8 cellular contexts compared by ENCODE assay signal in the genomic region with DNA sequence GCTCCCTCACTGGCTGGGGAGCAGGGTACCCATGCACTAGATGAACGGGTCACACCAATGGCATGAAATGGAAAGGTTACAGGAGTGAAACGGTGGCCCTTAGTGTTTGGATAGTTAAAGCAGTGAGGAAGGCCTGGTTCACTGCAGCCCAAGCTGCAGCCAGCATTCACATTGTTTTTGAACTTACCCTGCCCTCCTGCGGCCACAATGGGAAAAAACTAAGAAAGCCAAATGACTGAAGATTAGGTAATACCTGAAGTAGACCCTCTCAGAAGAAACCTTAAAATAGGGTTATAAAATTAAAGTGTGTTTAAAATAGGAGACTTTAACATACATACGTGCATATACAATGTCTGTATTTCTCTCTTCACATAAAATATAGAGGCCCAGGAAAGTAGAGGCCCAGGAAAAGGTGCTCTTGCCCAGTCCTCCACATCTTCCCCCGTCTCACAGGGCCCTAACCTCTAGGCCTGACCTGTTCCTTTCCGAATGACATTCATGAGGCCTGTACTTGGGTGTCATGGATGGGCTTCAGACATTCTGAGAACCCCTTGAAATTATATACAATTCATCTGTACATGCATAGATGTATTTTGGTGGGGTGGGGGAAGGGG. TPM values are rescaled to one million over a fixed set of nuclear protein-coding genes. Genes with fewer than 3 reads are reported as not detected.
DNase-seq lines count a peak whose midpoint lies in the region; ATAC-seq and TF ChIP-seq lines count a peak whose summit lies in the region.

No MANE protein-coding gene starts in this region.

- no peak overlapping the region for H3K18ac ChIP-seq in trophoblast cell (ENCODE audit: low read length)

- no peak overlapping the region for H4K8ac ChIP-seq in trophoblast cell (ENCODE audit: low read depth, low read length)

- no peak overlapping the region for H2BK120ac ChIP-seq in trophoblast cell (ENCODE audit: insufficient read depth, low read length, poor library complexity)

- H3K79me2 ChIP-seq in MM.1S (ENCODE audit: low read length) = no peaks in the 10 kb centered on the region
- H3K79me2 ChIP-seq in trophoblast cell (ENCODE audit: control insufficient read depth, insufficient read depth, low read length, poor library complexity) = no peaks in the 10 kb centered on the region

- TF ChIP-seq CTCF in MM.1S (IDR thresholded peaks at IDR 0.05; ENCODE audit: low read length) = peak; percentile 66
- TF ChIP-seq CTCF in glutamatergic neuron (IDR thresholded peaks at IDR 0.05; ENCODE audit: partially characterized antibody, unreplicated experiment) = peak; percentile 57

- no peaks in the 10 kb centered on the region for H4K20me1 ChIP-seq in MM.1S (ENCODE audit: insufficient read depth, low read length)

- CTCF ChIA-PET in activated naive CD4-positive, alpha-beta T cell treated with anti-CD3 and anti-CD28 coated beads, Interleukin-2, amount 10 ng/mL, durations not matched to agents 7 days and 5 days (lab: Charles Lee) = interaction anchor here (0.6 to 8.0 kb wide), 34 partner anchors 9 to 338 kb away, joined by 3 to 104 read pairs (median 4); a partner anchor contains a TSS

- no peak overlapping the region for H3K4ac ChIP-seq in trophoblast cell (ENCODE audit: low read depth, low read length)

- DNase-seq in DMS153 (lab: John Stamatoyannopoulos, UW) (peak; percentile 38), MM.1S (peak; percentile 65), SK-MEL-5 (ENCODE audit: low read depth, low spot score) (peak; percentile 89), glutamatergic neuron (peak; percentile 68), trophoblast cell (peak; percentile 58 to 82)
- peak; percentile 78 for DNase-seq in activated naive CD4-positive, alpha-beta T cell treated with anti-CD3 and anti-CD28 coated beads, Interleukin-2, amount 10 ng/mL, durations not matched to agents 7 days and 5 days

- in situ Hi-C loops in SK-MEL-5 (cut with HindIII; ENCODE audit: low pct_unique_long_range_greater_than_20kb, low sequenced_read_pairs) = loop anchor here (5.0 kb wide), 1 partner anchor 50 kb away; no protein-coding TSS in a partner anchor

- H2AFZ ChIP-seq in MM.1S (ENCODE audit: low read length) = peak overlapping the region; percentile 29; the same call in 1 of the 2 replicates
- H2AFZ ChIP-seq in trophoblast cell (ENCODE audit: insufficient read depth, low read length, poor library complexity) = no peak overlapping the region

- H3K36me3 Mint-ChIP-seq in activated naive CD4-positive, alpha-beta T cell treated with anti-CD3 and anti-CD28 coated beads, Interleukin-2, amount 10 ng/mL, durations not matched to agents 7 days and 5 days = no peaks in the 10 kb centered on the region
- H3K36me3 Mint-ChIP-seq in glutamatergic neuron (ENCODE audit: unreplicated experiment) = no peaks in the 10 kb centered on the region

- no peak overlapping the region for H3K14ac ChIP-seq in trophoblast cell (ENCODE audit: low read length)

- H2AK5ac ChIP-seq in trophoblast cell (ENCODE audit: low read length) = no peak overlapping the region

- no peak overlapping the region for H4K12ac ChIP-seq in trophoblast cell (ENCODE audit: low read depth, low read length)

- H3K4me1 Mint-ChIP-seq in activated naive CD4-positive, alpha-beta T cell treated with anti-CD3 and anti-CD28 coated beads, Interleukin-2, amount 10 ng/mL, durations not matched to agents 7 days and 5 days = peaks cover 32% of the 10 kb centered on the region
- H3K4me1 Mint-ChIP-seq in glutamatergic neuron (ENCODE audit: low read depth, unreplicated experiment) = peaks cover 12% of the 10 kb centered on the region

- H3K4me2 ChIP-seq in MM.1S (ENCODE audit: low read depth, low read length) (no peak overlapping the region), trophoblast cell (ENCODE audit: low read length) (no peak overlapping the region)

- H3K9ac ChIP-seq in MM.1S (ENCODE audit: low read length) (no peak overlapping the region), trophoblast cell (ENCODE audit: low read length) (no peak overlapping the region)

- no peaks in the 10 kb centered on the region for H3F3A ChIP-seq in MM.1S (ENCODE audit: insufficient read depth, low read length)

- no CpG with 5 or more reads among the region's 6 CpGs for WGBS in trophoblast cell (ENCODE audit: extremely low coverage, insufficient coverage, insufficient read length)

- H3K4me3 Mint-ChIP-seq in activated naive CD4-positive, alpha-beta T cell treated with anti-CD3 and anti-CD28 coated beads, Interleukin-2, amount 10 ng/mL, durations not matched to agents 7 days and 5 days = no peak overlapping the region
- H3K4me3 Mint-ChIP-seq in glutamatergic neuron (ENCODE audit: unreplicated experiment) = no peak overlapping the region

- H3K9me3 ChIP-seq in MM.1S (replicated peaks; ENCODE audit: insufficient read depth, low read length) = no peaks in the 10 kb centered on the region
- no peaks in the 10 kb centered on the region for H3K9me3 ChIP-seq in trophoblast cell (ENCODE audit: insufficient read depth, low read depth, low read length)

- H3K4me1 ChIP-seq in MM.1S (ENCODE audit: low read length) (peaks cover 14% of the 10 kb centered on the region), trophoblast cell (ENCODE audit: control insufficient read depth in 1 of 2, insufficient read depth in 2 of 2, low read length in 2 of 2) (peaks cover 3% of the 10 kb centered on the region in 2 experiments)

- H3K4me3 ChIP-seq in MM.1S (ENCODE audit: low read length) (no peak overlapping the region), trophoblast cell (ENCODE audit: low read depth, low read length) (no peak overlapping the region)

- H2BK5ac ChIP-seq in trophoblast cell (ENCODE audit: low read depth, low read length, poor library complexity) = no peak overlapping the region

- H3K23ac ChIP-seq in trophoblast cell (ENCODE audit: low read length) = no peak overlapping the region

- ATAC-seq in GM21717 (IDR thresholded peaks at IDR 0.05; ENCODE audit: unreplicated experiment) = peak; percentile 60
- no peak for ATAC-seq in GM19395 (IDR thresholded peaks at IDR 0.05; ENCODE audit: unreplicated experiment)

- peaks cover 16% of the 10 kb centered on the region for H3K27me3 Mint-ChIP-seq in activated naive CD4-positive, alpha-beta T cell treated with anti-CD3 and anti-CD28 coated beads, Interleukin-2, amount 10 ng/mL, durations not matched to agents 7 days and 5 days
- peaks cover 3% of the 10 kb centered on the region for H3K27me3 Mint-ChIP-seq in glutamatergic neuron (ENCODE audit: unreplicated experiment)

- H3K9me3 Mint-ChIP-seq in activated naive CD4-positive, alpha-beta T cell treated with anti-CD3 and anti-CD28 coated beads, Interleukin-2, amount 10 ng/mL, durations not matched to agents 7 days and 5 days = no peaks in the 10 kb centered on the region
- H3K9me3 Mint-ChIP-seq in glutamatergic neuron (ENCODE audit: unreplicated experiment) = no peaks in the 10 kb centered on the region

- H3K9me2 ChIP-seq in MM.1S (replicated peaks; ENCODE audit: insufficient read depth, low read length) = no peaks in the 10 kb centered on the region

- H3K36me3 ChIP-seq in MM.1S (replicated peaks; ENCODE audit: insufficient read depth, low read length) = no peaks in the 10 kb centered on the region
- no peaks in the 10 kb centered on the region for H3K36me3 ChIP-seq in trophoblast cell (ENCODE audit: control insufficient read depth in 1 of 2, insufficient read depth in 2 of 2, low read length in 2 of 2)

- H3K27ac Mint-ChIP-seq in activated naive CD4-positive, alpha-beta T cell treated with anti-CD3 and anti-CD28 coated beads, Interleukin-2, amount 10 ng/mL, durations not matched to agents 7 days and 5 days = no peak overlapping the region
- no peak overlapping the region for H3K27ac Mint-ChIP-seq in glutamatergic neuron (ENCODE audit: unreplicated experiment)

- H3K27ac ChIP-seq in MM.1S (ENCODE audit: low read length) (no peak overlapping the region), trophoblast cell (ENCODE audit: low read depth, low read length) (no peak overlapping the region)

- H4K91ac ChIP-seq in trophoblast cell (ENCODE audit: low read depth, low read length) = no peak overlapping the region

- H3K27me3 ChIP-seq in MM.1S (replicated peaks; ENCODE audit: insufficient read depth, low read length) = no peaks in the 10 kb centered on the region
- H3K27me3 ChIP-seq in trophoblast cell (ENCODE audit: insufficient read depth, low read length) = peaks cover 3% of the 10 kb centered on the region

- H2BK12ac ChIP-seq in trophoblast cell (ENCODE audit: low read length) = no peak overlapping the region

- peaks cover 2% of the 10 kb centered on the region for H3K79me1 ChIP-seq in trophoblast cell (ENCODE audit: low read length)

RNA-seq across cellular contexts. Expression of a gene that starts 33.3 kb away (rescaled TPM):
- total RNA-seq in SK-MEL-5 (2014; rRNA removed; shearing (Covaris generic)) = 3.5 and 3.9 TPM in 2 replicates
- 16.9 and 17.8 TPM in 2 replicates for polyA plus RNA-seq in SK-MEL-5 (2015; cell fraction: cytosol; rRNA removed)
- 14.6 and 18.5 TPM in 2 replicates for polyA plus RNA-seq in SK-MEL-5 (2015; cell fraction: nucleus; rRNA removed)
- 14.0 TPM for total RNA-seq in glutamatergic neuron (ENCODE audit: unreplicated experiment)
- 2.5 and 2.7 TPM in 2 replicates for polyA plus RNA-seq in trophoblast cell (2013)

RNA-seq across cellular contexts. Expression of a gene that starts 34.0 kb away (rescaled TPM):
- total RNA-seq in SK-MEL-5 (2014; rRNA removed; shearing (Covaris generic)) = 29.6 and 30.4 TPM in 2 replicates
- polyA plus RNA-seq in SK-MEL-5 (2015; cell fraction: cytosol; rRNA removed) = 50.1 and 58.5 TPM in 2 replicates
- 101 and 107 TPM in 2 replicates for polyA plus RNA-seq in SK-MEL-5 (2015; cell fraction: nucleus; rRNA removed)
- total RNA-seq in glutamatergic neuron (ENCODE audit: unreplicated experiment) = 64.2 TPM
- 1.1 and 1.3 TPM in 2 replicates for polyA plus RNA-seq in trophoblast cell (2013)

RNA-seq across cellular contexts. Expression of a gene that starts 58.0 kb away (rescaled TPM):
- 99.6 and 106 TPM in 2 replicates for total RNA-seq in SK-MEL-5 (2014; rRNA removed; shearing (Covaris generic))
- polyA plus RNA-seq in SK-MEL-5 (2015; cell fraction: cytosol; rRNA removed) = 80.9 and 83.0 TPM in 2 replicates
- 134 and 180 TPM in 2 replicates for polyA plus RNA-seq in SK-MEL-5 (2015; cell fraction: nucleus; rRNA removed)
- 46.7 TPM for total RNA-seq in glutamatergic neuron (ENCODE audit: unreplicated experiment)
- polyA plus RNA-seq in trophoblast cell (2013) = 26.2 and 27.9 TPM in 2 replicates

RNA-seq across cellular contexts. Expression of a gene that starts 58.3 kb away (rescaled TPM):
- 366 and 433 TPM in 2 replicates for total RNA-seq in SK-MEL-5 (2014; rRNA removed; shearing (Covaris generic))
- 301 and 335 TPM in 2 replicates for polyA plus RNA-seq in SK-MEL-5 (2015; cell fraction: cytosol; rRNA removed)
- polyA plus RNA-seq in SK-MEL-5 (2015; cell fraction: nucleus; rRNA removed) = 1,451 and 2,044 TPM in 2 replicates
- 99.5 TPM for total RNA-seq in glutamatergic neuron (ENCODE audit: unreplicated experiment)
- polyA plus RNA-seq in trophoblast cell (2013) = 103 and 107 TPM in 2 replicates

Comparison
In these comparisons a context has a peak if more than half of its experiments do, and no peak if none do; other contexts are left out.
1. DNase-seq: peak in every context shown above with its lines; median percentile 89 in SK-MEL-5; 78 in activated naive CD4-positive, alpha-beta T cell treated with anti-CD3 and anti-CD28 coated beads, Interleukin-2, amount 10 ng/mL, durations not matched to agents 7 days and 5 days; 70 in trophoblast cell; 68 in glutamatergic neuron; 65 in MM.1S; 38 in DMS153.